In the genomic region with DNA sequence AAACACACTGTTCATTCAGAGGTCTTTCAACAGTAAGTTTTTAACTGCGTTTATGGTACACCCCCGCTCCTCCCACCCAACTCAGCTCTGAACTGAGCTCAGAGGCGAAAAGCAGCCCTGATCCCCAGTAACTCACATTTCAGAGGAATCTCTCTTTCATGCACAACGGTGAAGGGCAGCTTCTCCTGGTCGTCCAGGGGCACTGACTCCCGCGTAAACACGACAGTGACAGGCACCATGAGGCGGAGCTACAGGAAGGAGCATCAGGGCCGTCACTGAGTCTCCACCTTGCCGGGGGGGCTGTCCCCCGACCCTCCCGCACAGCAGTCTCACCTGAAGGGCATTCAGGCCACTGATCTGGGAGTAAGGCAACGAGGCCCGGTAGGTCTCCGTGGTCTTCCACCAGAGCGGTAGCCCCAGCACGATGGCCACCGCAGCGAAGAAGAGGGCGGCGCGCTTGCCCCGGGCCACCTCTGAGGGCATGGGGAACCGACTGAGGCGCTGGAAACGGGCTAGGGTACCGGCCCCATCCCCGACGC, we compare ENCODE assay signal across 9 cellular contexts. TPM values are rescaled to one million over a fixed set of nuclear protein-coding genes. Genes with fewer than 3 reads are reported as not detected.
A peak's percentile ranks its signal among the peaks of the same experiment; 100 is the strongest.
DNase-seq lines count a peak whose midpoint lies in the region; ATAC-seq, FAIRE-seq and TF ChIP-seq lines count a peak whose summit lies in the region.
"Had no signal": no experiment of that assay in that cellular context is flagged by ENCODE, and none has a peak within 500 bp of the region (broad histone marks: within the 10 kb centered on the region; RNA-seq: fewer than 3 reads in every experiment).

No MANE protein-coding gene starts in this region.

- H3K27ac ChIP-seq in tibial nerve = peak overlapping the region; percentile 44 to 95 (median 86)
- H3K27ac ChIP-seq: epithelial cell of prostate had no signal

- H3K9me3 ChIP-seq in endocrine pancreas (ENCODE audit: control insufficient read depth, low read length) (no peaks in the 10 kb centered on the region), tibial nerve (no peaks in the 10 kb centered on the region)

- H3K4me1 ChIP-seq in endocrine pancreas (ENCODE audit: control insufficient read depth, insufficient read depth, low read length) = no peaks in the 10 kb centered on the region
- H3K4me1 ChIP-seq in tibial nerve = peaks cover 0 to 46% (median 17%) of the 10 kb centered on the region in 4 donors

- TF ChIP-seq POLR2A in GM12891 (IDR thresholded peaks at IDR 0.05; ENCODE audit: low read depth, low read length) (0 out of 2 replicates have a peak, but pooled peaks have one; percentile 1), tibial nerve (IDR thresholded peaks at IDR 0.05) (no peak)

- peaks cover 56% of the 10 kb centered on the region for H3K36me3 Mint-ChIP-seq in activated CD4-positive, alpha-beta memory T cell treated with anti-CD3 and anti-CD28 coated beads, Interleukin-2, amount 10 ng/mL, durations not matched to agents 7 days and 5 days (ENCODE audit: low read depth)
- H3K36me3 Mint-ChIP-seq in naive B cell = peaks cover 0 to 4% of the 10 kb centered on the region in 2 donors

- peak; percentile 78 for FAIRE-seq in GM12891 (lab: Jason Lieb, UNC)

- H3K4me3 ChIP-seq in HFF-Myc (replicated peaks; ENCODE audit: low read depth, low read length) = peak overlapping the region; percentile 89
- peak overlapping the region; percentile 86 for H3K4me3 ChIP-seq in endocrine pancreas (ENCODE audit: control insufficient read depth, insufficient read depth, low read length)
- peak overlapping the region; percentile 61 to 98 (median 69) for H3K4me3 ChIP-seq in tibial nerve

- DNase-seq in GM12891 (ENCODE audit: insufficient read length, low spot score) (peak; percentile 38), HFF-Myc (ENCODE audit: extremely low read depth, low read depth) (no peak), NCI-H146 treated with DMSO at 0.1 percent for 48 hours (lab: John Stamatoyannopoulos, UW; ENCODE audit: unreplicated experiment) (peak; percentile 43), naive B cell (no peak), tibial nerve (ENCODE audit: low spot score in 2 of 2) (no peak), NCI-H1436 (lab: John Stamatoyannopoulos, UW) (no peak)
- peak; percentile 59 for DNase-seq in activated CD4-positive, alpha-beta memory T cell treated with anti-CD3 and anti-CD28 coated beads, Interleukin-2, amount 10 ng/mL, durations not matched to agents 7 days and 5 days

- H3K36me3 ChIP-seq in endocrine pancreas (ENCODE audit: control insufficient read depth, insufficient read depth, low read length) (no peaks in the 10 kb centered on the region), tibial nerve (peaks cover 0 to 23% (median 0%) of the 10 kb centered on the region in 3 donors)

- H3K27me3 ChIP-seq in endocrine pancreas (ENCODE audit: control insufficient read depth, insufficient read depth, low read length) (no peaks in the 10 kb centered on the region), tibial nerve (no peaks in the 10 kb centered on the region)

- peak overlapping the region; percentile 96 for H3K4me3 Mint-ChIP-seq in activated CD4-positive, alpha-beta memory T cell treated with anti-CD3 and anti-CD28 coated beads, Interleukin-2, amount 10 ng/mL, durations not matched to agents 7 days and 5 days
- peak overlapping the region; percentile 92 to 99 (median 96) for H3K4me3 Mint-ChIP-seq in naive B cell

- peak overlapping the region; percentile 84 for H3K27ac Mint-ChIP-seq in activated CD4-positive, alpha-beta memory T cell treated with anti-CD3 and anti-CD28 coated beads, Interleukin-2, amount 10 ng/mL, durations not matched to agents 7 days and 5 days
- peak overlapping the region; percentile 78 to 96 (median 94) for H3K27ac Mint-ChIP-seq in naive B cell

- WGBS in tibial nerve, 2 donors = 0 to 1% methylated on average over 13 to 28 of the region's 30 CpGs

- H3K9ac ChIP-seq in endocrine pancreas (ENCODE audit: control insufficient read depth, insufficient read depth, low read length) = peak overlapping the region; percentile 91

- POLR2A ChIA-PET in activated CD4-positive, alpha-beta memory T cell treated with anti-CD3 and anti-CD28 coated beads, Interleukin-2, amount 10 ng/mL, durations not matched to agents 7 days and 5 days (lab: Charles Lee) = interaction anchor here (0.5 to 5.2 kb wide), 23 partner anchors 8 to 720 kb away, joined by 3 to 64 read pairs (median 6); a partner anchor contains a TSS

- ATAC-seq in naive B cell (ENCODE audit: low read depth in 2 of 2) = peak; percentile 19 to 20

- H3K4me1 Mint-ChIP-seq in activated CD4-positive, alpha-beta memory T cell treated with anti-CD3 and anti-CD28 coated beads, Interleukin-2, amount 10 ng/mL, durations not matched to agents 7 days and 5 days = peaks cover 53% of the 10 kb centered on the region
- peaks cover 44 to 64% (median 56%) of the 10 kb centered on the region in 3 donors for H3K4me1 Mint-ChIP-seq in naive B cell

- no peaks in the 10 kb centered on the region for H3K27me3 Mint-ChIP-seq in activated CD4-positive, alpha-beta memory T cell treated with anti-CD3 and anti-CD28 coated beads, Interleukin-2, amount 10 ng/mL, durations not matched to agents 7 days and 5 days
- no peaks in the 10 kb centered on the region for H3K27me3 Mint-ChIP-seq in naive B cell

- CTCF ChIA-PET in activated CD4-positive, alpha-beta memory T cell treated with anti-CD3 and anti-CD28 coated beads, Interleukin-2, amount 10 ng/mL, durations not matched to agents 7 days and 5 days (lab: Charles Lee) = interaction anchor here (0.7 to 3.4 kb wide), 12 partner anchors 9 to 180 kb away, joined by 3 to 23 read pairs (median 4); a partner anchor contains a TSS

- no peaks in the 10 kb centered on the region for H3K9me3 Mint-ChIP-seq in activated CD4-positive, alpha-beta memory T cell treated with anti-CD3 and anti-CD28 coated beads, Interleukin-2, amount 10 ng/mL, durations not matched to agents 7 days and 5 days
- H3K9me3 Mint-ChIP-seq in naive B cell = no peaks in the 10 kb centered on the region

- TF ChIP-seq CTCF in HFF-Myc (IDR thresholded peaks at IDR 0.05; ENCODE audit: low read depth, low read length, missing control alignments) (no peak), tibial nerve (IDR thresholded peaks at IDR 0.05) (no peak)

- no peak for TF ChIP-seq EP300 in tibial nerve (IDR thresholded peaks at IDR 0.05)

TF ChIP-seq in GM12891, 5 proteins besides CTCF, POLR2A, EP300 and RAD21:
- TF ChIP-seq TAF1 (IDR thresholded peaks at IDR 0.05; ENCODE audit: low read depth, low read length) = no peak
- TF ChIP-seq SPI1 (IDR thresholded peaks at IDR 0.05; ENCODE audit: low read depth, low read length) = no peak
- no peak for TF ChIP-seq POU2F2 (IDR thresholded peaks at IDR 0.05; ENCODE audit: low read depth, low read length)
- no peak for TF ChIP-seq POLR2AphosphoS5 (IDR thresholded peaks at IDR 0.05; ENCODE audit: low read depth, low read length)
- no peak for TF ChIP-seq PAX5 (IDR thresholded peaks at IDR 0.05; ENCODE audit: insufficient read depth, low read length, severe bottlenecking)

RNA-seq across cellular contexts. Expression of a gene that starts 0.5 kb away (rescaled TPM):
- polyA plus RNA-seq in GM12891 (2012; ENCODE audit: low read depth, missing spikeins) = 59.8 TPM
- total RNA-seq in activated CD4-positive, alpha-beta memory T cell treated with anti-CD3 and anti-CD28 coated beads, Interleukin-2, amount 10 ng/mL, durations not matched to agents 7 days and 5 days = 10 to 100 TPM; 66.3 to 66.6 TPM
- polyA plus RNA-seq in naive B cell (ENCODE audit: low read depth in 6 of 6) = 10 to 100 TPM; 31.3 to 61.7 (median 46.0) TPM
- total RNA-seq in tibial nerve = 10 to 100 TPM; 62.2 to 82.4 (median 73.2) TPM

RNA-seq across cellular contexts. Expression of a gene that starts 5.9 kb away (rescaled TPM):
- polyA plus RNA-seq in GM12891 (2012; ENCODE audit: low read depth, missing spikeins) = 222 TPM
- 100 to 1,000 TPM; 140 to 147 TPM for total RNA-seq in activated CD4-positive, alpha-beta memory T cell treated with anti-CD3 and anti-CD28 coated beads, Interleukin-2, amount 10 ng/mL, durations not matched to agents 7 days and 5 days
- 10 to 100 TPM; 30.6 to 67.9 (median 48.3) TPM for polyA plus RNA-seq in naive B cell (ENCODE audit: low read depth in 6 of 6)
- 100 to 1,000 TPM in 3 of 4 donors, 10 to 100 TPM in 1; 46.2 to 222 (median 141) TPM for total RNA-seq in tibial nerve

RNA-seq across cellular contexts. Expression of a gene that starts 18.4 kb away (rescaled TPM):
- polyA plus RNA-seq in GM12891 (2012; ENCODE audit: low read depth, missing spikeins) = 63.6 TPM
- total RNA-seq in activated CD4-positive, alpha-beta memory T cell treated with anti-CD3 and anti-CD28 coated beads, Interleukin-2, amount 10 ng/mL, durations not matched to agents 7 days and 5 days = 10 to 100 TPM; 46.2 to 61.1 TPM
- polyA plus RNA-seq in naive B cell (ENCODE audit: low read depth in 6 of 6) = 10 to 100 TPM; 69.7 to 93.0 (median 75.3) TPM
- 10 to 100 TPM; 20.5 to 30.0 (median 22.4) TPM for total RNA-seq in tibial nerve

RNA-seq across cellular contexts. Expression of a gene that starts 28.0 kb away (rescaled TPM):
- polyA plus RNA-seq in GM12891 (2012; ENCODE audit: low read depth, missing spikeins) = 70.4 TPM
- total RNA-seq in activated CD4-positive, alpha-beta memory T cell treated with anti-CD3 and anti-CD28 coated beads, Interleukin-2, amount 10 ng/mL, durations not matched to agents 7 days and 5 days = 100 to 1,000 TPM; 125 to 127 TPM
- polyA plus RNA-seq in naive B cell (ENCODE audit: low read depth in 6 of 6) = 1 to 10 TPM in 1 of 6 donors, under 1 TPM in 4, not detected in 1; 0.26 to 1.1 (median 0.62) TPM
- 10 to 100 TPM in 1 of 4 donors, 1 to 10 TPM in 3; 5.7 to 11.4 (median 7.6) TPM for total RNA-seq in tibial nerve

RNA-seq across cellular contexts. Expression of a gene that starts 43.2 kb away (rescaled TPM):
- polyA plus RNA-seq in GM12891 (2012; ENCODE audit: low read depth, missing spikeins) = 7.7 TPM
- 10 to 100 TPM; 15.5 to 19.7 TPM for total RNA-seq in activated CD4-positive, alpha-beta memory T cell treated with anti-CD3 and anti-CD28 coated beads, Interleukin-2, amount 10 ng/mL, durations not matched to agents 7 days and 5 days
- under 1 TPM in 2 of 6 donors, not detected in 4; 0.09 to 0.20 TPM for polyA plus RNA-seq in naive B cell (ENCODE audit: low read depth in 6 of 6)
- total RNA-seq in tibial nerve = 10 to 100 TPM in 3 of 4 donors, 1 to 10 TPM in 1; 5.7 to 34.5 (median 16.2) TPM

Comparison
In these comparisons a context has a peak if more than half of its experiments do, and no peak if none do; other contexts are left out.
1. DNase-seq: peak in GM12891 (single experiment), NCI-H146 treated with DMSO at 0.1 percent for 48 hours (single experiment) and activated CD4-positive, alpha-beta memory T cell treated with anti-CD3 and anti-CD28 coated beads, Interleukin-2, amount 10 ng/mL, durations not matched to agents 7 days and 5 days (single experiment); none in HFF-Myc (single experiment), naive B cell (single experiment), tibial nerve (0 of 2) and NCI-H1436 (single experiment).
2. Peak in every context shown above with its lines, with median percentiles within 50 percentile points of each other: H3K4me3 ChIP-seq.